Comparison of ENCODE assay signal across 22 cellular contexts in genomic region chr17:35986643-35987042, GRCh38. TPM values are rescaled to one million over a fixed set of nuclear protein-coding genes. Genes with fewer than 3 reads are reported as not detected.
DNase-seq lines count a peak whose midpoint lies in the region; ATAC-seq and TF ChIP-seq lines count a peak whose summit lies in the region.
"Had no signal": no experiment of that assay in that cellular context is flagged by ENCODE, and none has a peak within 500 bp of the region (broad histone marks: within the 10 kb centered on the region; RNA-seq: fewer than 3 reads in every experiment).

TSS of gene CCL14 (minus strand) at chr17:35986729. CDS start at chr17:35986649, 80 bp downstream.

- peaks cover 12% of the 10 kb centered on the region for H3K9me3 Mint-ChIP-seq in activated CD4-positive, alpha-beta memory T cell treated with anti-CD3 and anti-CD28 coated beads for 36 hours
- H3K9me3 Mint-ChIP-seq: activated T-helper 1 cell treated with anti-CD3 and anti-CD28 coated beads, Interleukin-12 subunit alpha, Interleukin-12 subunit beta, Interleukin-2, Interleukin-4 antibody, amounts not matched to agents 30 ng/mL and 10 ng/mL and 1 ng/mL, durations not matched to agents 14 hours and 24 hours and 36 hours; type B pancreatic cell had no signal

- no peaks in the 10 kb centered on the region for H3K4me1 Mint-ChIP-seq in activated CD4-positive, alpha-beta memory T cell treated with anti-CD3 and anti-CD28 coated beads for 36 hours (ENCODE audit: low read depth)
- H3K4me1 Mint-ChIP-seq: activated naive CD8-positive, alpha-beta T cell treated with anti-CD3 and anti-CD28 coated beads for 36 hours had no signal

- H3K27me3 ChIP-seq in gastrocnemius medialis: no peaks in the 10 kb centered on the region

- H3K27ac Mint-ChIP-seq in activated CD4-positive, alpha-beta memory T cell treated with anti-CD3 and anti-CD28 coated beads for 36 hours: no peak within 1 kb of the TSS
- H3K27ac Mint-ChIP-seq: activated naive CD8-positive, alpha-beta T cell treated with anti-CD3 and anti-CD28 coated beads for 36 hours; activated T-helper 1 cell treated with anti-CD3 and anti-CD28 coated beads, Interleukin-12 subunit alpha, Interleukin-12 subunit beta, Interleukin-2, Interleukin-4 antibody, amounts not matched to agents 30 ng/mL and 10 ng/mL and 1 ng/mL, durations not matched to agents 14 hours and 24 hours and 36 hours; type B pancreatic cell had no signal

- H3K27me3 Mint-ChIP-seq in activated CD4-positive, alpha-beta memory T cell treated with anti-CD3 and anti-CD28 coated beads for 36 hours: peaks cover 2% of the 10 kb centered on the region

- no peaks in the 10 kb centered on the region for H3K36me3 Mint-ChIP-seq in activated CD4-positive, alpha-beta memory T cell treated with anti-CD3 and anti-CD28 coated beads for 36 hours
- H3K36me3 Mint-ChIP-seq: type B pancreatic cell had no signal

- H3K9me3 ChIP-seq in gastrocnemius medialis: no peaks in the 10 kb centered on the region
- H3K9me3 ChIP-seq: SK-N-SH had no signal

- TF ChIP-seq CTCF in lower leg skin (IDR thresholded peaks at IDR 0.05) (no peak), gastrocnemius medialis (IDR thresholded peaks at IDR 0.05 in 4 of 5, conservative IDR thresholded peaks at IDR 0.05 in 1 of 5) (no peak)

- H3K36me3 ChIP-seq in gastrocnemius medialis (no peaks in the 10 kb centered on the region), urinary bladder (ENCODE audit: insufficient read depth) (no peaks in the 10 kb centered on the region)

- H3K4me3 ChIP-seq in lower leg skin (ENCODE audit: low read depth, poor library complexity, severe bottlenecking) (no peak within 1 kb of the TSS), gastrocnemius medialis (peak within 1 kb of the TSS; percentile 10 to 37 (median 18)), urinary bladder (ENCODE audit: low read depth, low read length) (peak within 1 kb of the TSS; percentile 10)
- H3K4me3 ChIP-seq: K562 had no signal

- intact Hi-C loops in Right ventricle myocardium inferior (cut with DNase I) (no loop called here), cardiac septum (cut with DNase I) (no loop called here), lower leg skin (cut with DNase I; ENCODE audit: low total_unique reads) (no loop called here), gastrocnemius medialis (cut with DNase I; ENCODE audit: low total_unique reads) (no loop called here)
- intact Hi-C loops in activated CD4-positive, alpha-beta memory T cell treated with anti-CD3 and anti-CD28 coated beads for 36 hours (cut with micrococcal nuclease): no loop called here

- no peak within 1 kb of the TSS for H3K4me3 Mint-ChIP-seq in activated CD4-positive, alpha-beta memory T cell treated with anti-CD3 and anti-CD28 coated beads for 36 hours
- H3K4me3 Mint-ChIP-seq: activated naive CD8-positive, alpha-beta T cell treated with anti-CD3 and anti-CD28 coated beads for 36 hours; activated T-helper 1 cell treated with anti-CD3 and anti-CD28 coated beads, Interleukin-12 subunit alpha, Interleukin-12 subunit beta, Interleukin-2, Interleukin-4 antibody, amounts not matched to agents 30 ng/mL and 10 ng/mL and 1 ng/mL, durations not matched to agents 14 hours and 24 hours and 36 hours; type B pancreatic cell had no signal

- peak within 1 kb of the TSS in 3 of 4 donors; percentile 14 to 42 (median 27) for H3K27ac ChIP-seq in gastrocnemius medialis
- H3K27ac ChIP-seq in urinary bladder (ENCODE audit: low read depth): no peak within 1 kb of the TSS

- in situ Hi-C loops in gastrocnemius medialis (cut with MboI; ENCODE audit: low sequenced_read_pairs in 4 of 4): loop anchor here in 1 of 4 donors (25.0 kb wide), 1 partner anchor 151 kb away; no protein-coding TSS in a partner anchor

- POLR2A ChIA-PET in activated CD4-positive, alpha-beta memory T cell treated with anti-CD3 and anti-CD28 coated beads for 36 hours (lab: Charles Lee): no interaction called here

- DNase-seq in Right ventricle myocardium inferior (ENCODE audit: missing footprints) (no peak), cardiac septum (ENCODE audit: low spot score) (no peak), lower leg skin (ENCODE audit: low spot score in 2 of 2) (peak in 1 of 2 donors; percentile 29), gastrocnemius medialis (no peak), HPDE6-E6E7 (ENCODE audit: extremely low spot score) (no peak)
- DNase-seq in activated CD4-positive, alpha-beta memory T cell treated with anti-CD3 and anti-CD28 coated beads for 36 hours: no peak
- DNase-seq: 8988T; activated CD8-positive, alpha-beta memory T cell treated with anti-CD3 and anti-CD28 coated beads for 24 hours; activated naive CD8-positive, alpha-beta T cell treated with anti-CD3 and anti-CD28 coated beads for 36 hours; NCI-H187 treated with DMSO at 0.1 percent for 48 hours; NCI-H446 treated with DMSO at 0.1 percent for 48 hours; SK-N-SH; T1000 had no signal

- TF ChIP-seq POLR2A in lower leg skin (IDR thresholded peaks at IDR 0.05) (no peak), gastrocnemius medialis (IDR thresholded peaks at IDR 0.05) (no peak)

- CTCF ChIA-PET in activated CD4-positive, alpha-beta memory T cell treated with anti-CD3 and anti-CD28 coated beads for 36 hours (lab: Charles Lee): no interaction called here

- 62 to 69% methylated on average over 1 of the region's 1 CpG for WGBS in lower leg skin, 2 donors
- 81% methylated on average over 1 of the region's 1 CpG for WGBS in urinary bladder

- ATAC-seq in Right ventricle myocardium inferior (no peak), gastrocnemius medialis (no peak), HG03439 (IDR thresholded peaks at IDR 0.05; ENCODE audit: unreplicated experiment) (no peak)
- ATAC-seq: activated CD4-positive, CD25-positive, alpha-beta regulatory T cell treated with anti-CD3 and anti-CD28 coated beads, Interleukin-2, amount 50 U/mL, for 24 hours; K562 had no signal

- H3K4me1 ChIP-seq in gastrocnemius medialis (peaks cover 0 to 3% of the 10 kb centered on the region in 2 donors), urinary bladder (ENCODE audit: insufficient read depth) (no peaks in the 10 kb centered on the region)

RNA-seq across cellular contexts. Expression of gene CCL14, which starts in this region (rescaled TPM):
- total RNA-seq in Right ventricle myocardium inferior (10.3 TPM), cardiac septum (6.7 TPM), lower leg skin (10 to 100 TPM in 3 of 4 donors, 1 to 10 TPM in 1; 3.5 to 28.2 (median 17.3) TPM), gastrocnemius medialis (10 to 100 TPM in 2 of 4 donors, 1 to 10 TPM in 2; 4.9 to 25.9 (median 12.1) TPM), urinary bladder (3.3 TPM)
- 184 TPM for polyA plus RNA-seq in urinary bladder
- total RNA-seq in activated CD4-positive, alpha-beta memory T cell treated with anti-CD3 and anti-CD28 coated beads for 36 hours: not detected
- total RNA-seq: activated naive CD8-positive, alpha-beta T cell treated with anti-CD3 and anti-CD28 coated beads for 36 hours; activated T-helper 1 cell treated with anti-CD3 and anti-CD28 coated beads, Interleukin-12 subunit alpha, Interleukin-12 subunit beta, Interleukin-2, Interleukin-4 antibody, amounts not matched to agents 30 ng/mL and 10 ng/mL and 1 ng/mL, durations not matched to agents 14 hours and 24 hours and 36 hours; epithelial cell of proximal tubule; K562; osteoblast had no signal
- polyA plus RNA-seq: BJ, K562, SK-N-SH had no signal
